1 cellular context compared by ENCODE assay signal in genomic region chr19:13072206-13072898, GRCh38.
TF ChIP-seq lines count a peak whose summit lies in the region.

No MANE protein-coding gene starts in this region.

TF ChIP-seq in K562, 482 proteins besides CTCF, POLR2A, EP300 and RAD21:
- TF ChIP-seq SMC3 (conservative IDR thresholded peaks at IDR 0.05; ENCODE audit: insufficient read depth, low read depth, low read length), result 0 out of 2 replicates have a peak, but pooled peaks have one; percentile 16
- no peak for TF ChIP-seq NFYB (IDR thresholded peaks at IDR 0.05; ENCODE audit: extremely low read depth, insufficient read length)
- TF ChIP-seq PBX2 (CRISPR knock-in tag; IDR thresholded peaks at IDR 0.05; ENCODE audit: low read depth), result no peak
- TF ChIP-seq PBX2 (tag; conservative IDR thresholded peaks at IDR 0.05; ENCODE audit: low read depth), result no peak
- no peak for TF ChIP-seq EWSR1 (IDR thresholded peaks at IDR 0.05; ENCODE audit: borderline replicate concordance, low read depth, partially characterized antibody)
- TF ChIP-seq ZNF511 (CRISPR knock-in tag; IDR thresholded peaks at IDR 0.05), result no peak
- no peak for TF ChIP-seq TRIM25 (IDR thresholded peaks at IDR 0.05; ENCODE audit: borderline replicate concordance)
